ENCODE assay signal across 13 cellular contexts in genomic region chr4:173490817-173491518, GRCh38. TPM values are rescaled to one million over a fixed set of nuclear protein-coding genes. Genes with fewer than 3 reads are reported as not detected.
DNase-seq lines count a peak whose midpoint lies in the region; ATAC-seq and TF ChIP-seq lines count a peak whose summit lies in the region.
"Had no signal": no experiment of that assay in that cellular context is flagged by ENCODE, and none has a peak within 500 bp of the region (broad histone marks: within the 10 kb centered on the region; RNA-seq: fewer than 3 reads in every experiment).

No MANE protein-coding gene starts in this region.

- no peak overlapping the region for H3K27ac ChIP-seq in OCI-LY3 (ENCODE audit: low read length)
- H3K27ac ChIP-seq in psoas muscle = no peak overlapping the region
- H3K27ac ChIP-seq: epithelial cell of prostate, parathyroid adenoma had no signal

- H3K9ac ChIP-seq in OCI-LY3 (ENCODE audit: low read length) = no peak overlapping the region
- H3K9ac ChIP-seq: parathyroid adenoma had no signal

- no peak overlapping the region for H3K4me2 ChIP-seq in OCI-LY3 (ENCODE audit: low read length)

- H3K9me3 ChIP-seq in OCI-LY3 (ENCODE audit: insufficient read depth, low read length) (no peaks in the 10 kb centered on the region), psoas muscle (no peaks in the 10 kb centered on the region)

- H4K20me1 ChIP-seq in OCI-LY3 (ENCODE audit: insufficient read depth, low read length) = no peaks in the 10 kb centered on the region

- H2AFZ ChIP-seq in OCI-LY3 (ENCODE audit: low read depth, low read length) = 0 out of 2 replicates have a peak overlapping the region, but pooled peaks have one; percentile 8
- H2AFZ ChIP-seq: parathyroid adenoma had no signal

- intact Hi-C loops in psoas muscle (cut with DNase I) = loop anchor here in 1 of 2 donors (5.0 to 10.0 kb wide), 2 partner anchors 74 to 176 kb away; no protein-coding TSS in a partner anchor
- intact Hi-C loops in left colon (cut with DNase I, micrococcal nuclease) = loop anchor here in 1 of 2 donors (5.0 to 10.0 kb wide), 2 partner anchors 69 to 176 kb away; no protein-coding TSS in a partner anchor

- no peaks in the 10 kb centered on the region for H3K79me2 ChIP-seq in OCI-LY3 (ENCODE audit: low read length)
- H3K79me2 ChIP-seq: parathyroid adenoma had no signal

- H3K4me1 ChIP-seq in OCI-LY3 (ENCODE audit: low read length) = peaks cover 12% of the 10 kb centered on the region
- H3K4me1 ChIP-seq in psoas muscle = no peaks in the 10 kb centered on the region
- H3K4me1 ChIP-seq: parathyroid adenoma had no signal

- WGBS in psoas muscle, 3 donors = 29 to 39% (median 30%) methylated on average over 4 of the region's 4 CpGs

- H3K4me3 ChIP-seq in OCI-LY3 (ENCODE audit: low read length) (no peak overlapping the region), epithelial cell of esophagus (ENCODE audit: low read length) (no peak overlapping the region), psoas muscle (no peak overlapping the region)
- H3K4me3 ChIP-seq: GM12878 had no signal

- no peak for TF ChIP-seq CTCF in OCI-LY3 (IDR thresholded peaks at IDR 0.05; ENCODE audit: low read depth, low read length)
- no peak for TF ChIP-seq CTCF in epithelial cell of esophagus (IDR thresholded peaks at IDR 0.05; ENCODE audit: insufficient read depth, low read depth, low read length, missing control alignments)
- TF ChIP-seq CTCF in psoas muscle (IDR thresholded peaks at IDR 0.05) = no peak

- H3K36me3 ChIP-seq in OCI-LY3 (replicated peaks; ENCODE audit: low read depth, low read length) (no peaks in the 10 kb centered on the region), psoas muscle (ENCODE audit: insufficient read depth in 1 of 2, low read depth in 1 of 2) (no peaks in the 10 kb centered on the region)

- H3K27me3 ChIP-seq in OCI-LY3 (ENCODE audit: low read depth, low read length) (no peaks in the 10 kb centered on the region), psoas muscle (ENCODE audit: insufficient read depth in 3 of 3, low read length in 2 of 3) (peaks cover 0 to 30% (median 2%) of the 10 kb centered on the region in 3 donors)

- DNase-seq in GDM1 (lab: John Stamatoyannopoulos, UW) (peak; percentile 6), epithelial cell of esophagus (ENCODE audit: low read depth) (peak; percentile 24), psoas muscle (no peak), NCI-H2196 (lab: John Stamatoyannopoulos, UW; ENCODE audit: unreplicated experiment) (no peak), left colon (no peak), T-helper 1 cell (no peak)
- DNase-seq in stimulated activated CD4-positive, alpha-beta T cell treated with anti-CD3 and anti-CD28 coated beads, Interleukin-15, amount 100 ng/mL, for 24 hours = no peak
- DNase-seq: NCI-H1930 had no signal

- ATAC-seq in psoas muscle (peak in 3 of 4 donors; percentile 44 to 82 (median 52)), left colon (no peak)
- ATAC-seq: GM12878 had no signal

RNA-seq across cellular contexts. Expression of gene HAND2, which starts 39.1 kb away (rescaled TPM):
- total RNA-seq in psoas muscle (under 1 TPM in 2 of 4 donors, not detected in 2; 0.34 to 0.54 TPM), left colon (10 to 100 TPM in 1 of 2 donors, 1 to 10 TPM in 1; 2.0 to 18.9 TPM)
- polyA plus RNA-seq in psoas muscle = under 1 TPM; 0.05 to 0.13 (median 0.12) TPM
- total RNA-seq: activated CD8-positive, alpha-beta memory T cell treated with anti-CD3 and anti-CD28 coated beads for 36 hours; GM12878 had no signal

Comparison
In these comparisons a context has a peak if more than half of its experiments do, and no peak if none do; other contexts are left out.
1. DNase-seq: peak in GDM1 (single experiment) and epithelial cell of esophagus (single experiment); none in psoas muscle (0 of 2), NCI-H2196 (single experiment), stimulated activated CD4-positive, alpha-beta T cell treated with anti-CD3 and anti-CD28 coated beads, Interleukin-15, amount 100 ng/mL, for 24 hours (single experiment), left colon (0 of 2) and T-helper 1 cell (0 of 5).